In genomic region chr14:83894519-83894918, GRCh38 we compare ENCODE assay signal across 17 cellular contexts.
A peak's percentile ranks its signal among the peaks of the same experiment; 100 is the strongest.
DNase-seq lines count a peak whose midpoint lies in the region; ATAC-seq, FAIRE-seq and TF ChIP-seq lines count a peak whose summit lies in the region.
"Had no signal": no experiment of that assay in that cellular context is flagged by ENCODE, and none has a peak within 500 bp of the region (broad histone marks: within the 10 kb centered on the region; RNA-seq: fewer than 3 reads in every experiment).

No MANE protein-coding gene starts in this region.

- TF ChIP-seq POLR2A in H1 (IDR thresholded peaks at IDR 0.05; ENCODE audit: control extremely low read depth in 1 of 2, low read depth in 2 of 2, low read length in 2 of 2) = no peak
- no peak for TF ChIP-seq POLR2A in prostate gland (IDR thresholded peaks at IDR 0.05)

- H2BK5ac ChIP-seq in H1 (ENCODE audit: low read depth, low read length) = no peak overlapping the region

- H2BK120ac ChIP-seq in H1 (replicated peaks; ENCODE audit: low read depth, low read length) = no peak overlapping the region

- H4K8ac ChIP-seq in H1 (ENCODE audit: extremely low read depth, insufficient read depth, low read length) = no peak overlapping the region

- H3K9me2 ChIP-seq in GM23338 (ENCODE audit: insufficient read depth) = no peaks in the 10 kb centered on the region

- H3K23me2 ChIP-seq in H1 (ENCODE audit: low read depth, low read length) = no peaks in the 10 kb centered on the region

- peak overlapping the region; percentile 80 for H3K27ac Mint-ChIP-seq in GM23338
- H3K27ac Mint-ChIP-seq: CD4-positive, CD25-positive, alpha-beta regulatory T cell had no signal

- H3K18ac ChIP-seq in H1 (ENCODE audit: extremely low read depth, low read length) = no peak overlapping the region

- no peak overlapping the region for H2BK20ac ChIP-seq in H1 (ENCODE audit: low read length)

- no peaks in the 10 kb centered on the region for H3K36me3 Mint-ChIP-seq in GM23338 (ENCODE audit: low read depth)
- H3K36me3 Mint-ChIP-seq: CD4-positive, CD25-positive, alpha-beta regulatory T cell had no signal

- H3K4me3 Mint-ChIP-seq in GM23338 = peak overlapping the region; percentile 19; the same call in 1 of the 3 replicates
- H3K4me3 Mint-ChIP-seq: CD4-positive, CD25-positive, alpha-beta regulatory T cell had no signal

- WGBS in H1 (ENCODE audit: extremely low coverage in 1 of 2, insufficient coverage in 1 of 2, insufficient read length in 1 of 2, insufficient replicate concordance in 2 of 2, low coverage in 1 of 2, low lambda C conversion rate in 2 of 2, missing lambda C conversion rate in 1 of 2), 2 experiments = 76% methylated on average over 1 of the region's 1 CpG; no CpG with 5 or more reads in 1 of the 2 experiments
- 97% methylated on average over 1 of the region's 1 CpG for WGBS in prostate gland

- H4K91ac ChIP-seq in H1 (replicated peaks; ENCODE audit: insufficient read length, low read length) = no peak overlapping the region

- H4K20me1 ChIP-seq in GM23338 (replicated peaks; ENCODE audit: insufficient read depth) = no peaks in the 10 kb centered on the region
- H4K20me1 ChIP-seq in H1 (replicated peaks in 1 of 2; ENCODE audit: control insufficient read depth in 1 of 2, insufficient read depth in 2 of 2, low read length in 2 of 2) = no peaks in the 10 kb centered on the region
- H4K20me1 ChIP-seq: BLaER1 treated with 17β-estradiol and CSF1 and Interleukin-3, amounts not matched to agents 10 nM and 100 nM had no signal

- POLR2A ChIA-PET in H1 (lab: Charles Lee; ENCODE audit: partially characterized antibody) = no interaction called here

- no peak for TF ChIP-seq RAD21 in H1 (IDR thresholded peaks at IDR 0.05 in 1 of 2, conservative IDR thresholded peaks at IDR 0.05 in 1 of 2; ENCODE audit: low read depth in 2 of 2, low read length in 2 of 2)

- CTCF ChIA-PET in H1 (lab: Charles Lee; ENCODE audit: partially characterized antibody) = interaction anchor here (0.7 kb wide), 1 partner anchor 165 kb away, joined by 3 read pairs; no protein-coding TSS in a partner anchor

- H3K79me2 ChIP-seq in GM23338 (replicated peaks; ENCODE audit: insufficient read depth) = no peaks in the 10 kb centered on the region
- H3K79me2 ChIP-seq in H1 (ENCODE audit: control insufficient read depth in 1 of 2, insufficient read depth in 2 of 2, low read length in 2 of 2) = no peaks in the 10 kb centered on the region

- peak overlapping the region; percentile 57 for H3K4me2 ChIP-seq in GM23338
- H3K4me2 ChIP-seq in H1 (ENCODE audit: insufficient read depth in 1 of 2, low read depth in 2 of 2, low read length in 2 of 2) = peak overlapping the region; percentile 19; a peak in 2 of 4 replicates
- H3K4me2 ChIP-seq: BLaER1 treated with 17β-estradiol and CSF1 and Interleukin-3, amounts not matched to agents 10 nM and 100 nM had no signal

- DNase-seq in GM23338 (ENCODE audit: low spot score) (peak; percentile 41), SK-N-DZ (ENCODE audit: low spot score) (peak; percentile 39), H1 (ENCODE audit: low read depth in 1 of 2, low spot score in 2 of 2) (no peak), islet precursor cell (no peak), prostate gland (ENCODE audit: low spot score) (no peak), retina (no peak)
- DNase-seq: ACHN; CD4-positive, CD25-positive, alpha-beta regulatory T cell; DMS53; GF-D8; GM23248 had no signal

- no peaks in the 10 kb centered on the region for H3K9me3 Mint-ChIP-seq in GM23338

- H3K4me3 ChIP-seq in GM23338 (0 out of 2 replicates have a peak overlapping the region, but pooled peaks have one; percentile 1), HUES48 (ENCODE audit: low read depth, low read length) (peak overlapping the region; percentile 30; the same call in 1 of the 2 replicates), H1 (ENCODE audit: extremely low read depth in 1 of 4, insufficient read depth in 2 of 4, low read depth in 3 of 4, low read length in 4 of 4) (peak overlapping the region in 1 of 4 experiments; percentile 22; a peak in 1 of 8 replicates), prostate gland (no peak overlapping the region)
- H3K4me3 ChIP-seq: BLaER1 treated with 17β-estradiol and CSF1 and Interleukin-3, amounts not matched to agents 10 nM and 100 nM; GM23248 had no signal

- H2AFZ ChIP-seq in GM23338 (no peak overlapping the region), H1 (ENCODE audit: low read length) (no peak overlapping the region)
- H2AFZ ChIP-seq: GM23248 had no signal

- H2BK12ac ChIP-seq in H1 (ENCODE audit: low read depth, low read length) = no peak overlapping the region

- no peak overlapping the region for H3K14ac ChIP-seq in H1 (ENCODE audit: insufficient read length)

- no peak overlapping the region for H3K23ac ChIP-seq in H1 (ENCODE audit: insufficient read length)

- no peak overlapping the region for H2AK5ac ChIP-seq in H1 (ENCODE audit: low read depth, low read length)

- intact Hi-C loops in prostate gland (cut with DNase I) = no loop called here

- no peak for TF ChIP-seq EP300 in H1 (IDR thresholded peaks at IDR 0.05; ENCODE audit: borderline replicate concordance in 1 of 2, low read depth in 2 of 2, low read length in 2 of 2)

- no peaks in the 10 kb centered on the region for H3F3A ChIP-seq in GM23338 (replicated peaks; ENCODE audit: low read depth)

- FAIRE-seq in H1 (lab: Jason Lieb, UNC) = no peak
- FAIRE-seq: GM18507, HepG2 had no signal

- H3K56ac ChIP-seq in H1 (replicated peaks; ENCODE audit: insufficient read length, low read depth, low read length) = no peak overlapping the region

- peak; percentile 83 for ATAC-seq in GM23338
- no peak for ATAC-seq in HG02763 (IDR thresholded peaks at IDR 0.05; ENCODE audit: unreplicated experiment)
- ATAC-seq: HCT116, HepG2 had no signal

- peak overlapping the region; percentile 81 for H3K27ac ChIP-seq in GM23338 (ENCODE audit: low read depth)
- H3K27ac ChIP-seq in HUES48 (ENCODE audit: low read depth, low read length) = peak overlapping the region; percentile 87
- no peak overlapping the region for H3K27ac ChIP-seq in H1 (ENCODE audit: low read depth, low read length)
- no peak overlapping the region for H3K27ac ChIP-seq in prostate gland
- H3K27ac ChIP-seq: BLaER1 treated with 17β-estradiol and CSF1 and Interleukin-3, amounts not matched to agents 10 nM and 100 nM; GM23248 had no signal

- peaks cover 39% of the 10 kb centered on the region for H3K4me1 ChIP-seq in GM23338 (ENCODE audit: insufficient read depth)
- peaks cover 36% of the 10 kb centered on the region for H3K4me1 ChIP-seq in HUES48 (ENCODE audit: control insufficient read depth, insufficient read depth, low read length)
- H3K4me1 ChIP-seq in H1 (replicated peaks in 1 of 4; ENCODE audit: control insufficient read depth in 3 of 4, insufficient read depth in 4 of 4, low read length in 3 of 4) = peaks cover 0 to 15% (median 9%) of the 10 kb centered on the region in 4 experiments; a peak in 4 of 7 replicates
- H3K4me1 ChIP-seq in prostate gland (replicated peaks) = no peaks in the 10 kb centered on the region

- H3K27me3 ChIP-seq in GM23338 (ENCODE audit: insufficient read depth) (no peaks in the 10 kb centered on the region), HUES48 (ENCODE audit: control insufficient read depth, insufficient read depth, low read length) (no peaks in the 10 kb centered on the region), H1 (replicated peaks in 1 of 4; ENCODE audit: control insufficient read depth in 3 of 4, extremely low read depth in 1 of 4, insufficient read depth in 3 of 4, low read length in 3 of 4) (no peaks in the 10 kb centered on the region), prostate gland (replicated peaks; ENCODE audit: insufficient read depth) (no peaks in the 10 kb centered on the region)
- H3K27me3 ChIP-seq: BLaER1 treated with 17β-estradiol and CSF1 and Interleukin-3, amounts not matched to agents 10 nM and 100 nM had no signal

- TF ChIP-seq CTCF in GM23338 (conservative IDR thresholded peaks at IDR 0.05; ENCODE audit: low read depth in 2 of 2) = no peak
- TF ChIP-seq CTCF in H1 (IDR thresholded peaks at IDR 0.05; ENCODE audit: control extremely low read depth in 1 of 3, insufficient read depth in 1 of 3, low read depth in 1 of 3, low read length in 3 of 3) = no peak
- no peak for TF ChIP-seq CTCF in prostate gland (IDR thresholded peaks at IDR 0.05)

- H4K5ac ChIP-seq in H1 (ENCODE audit: insufficient read length, low read depth, low read length) = peak overlapping the region; percentile 0

- H3K9ac ChIP-seq in HUES48 (ENCODE audit: low read depth, low read length) = no peak overlapping the region
- no peak overlapping the region for H3K9ac ChIP-seq in H1 (replicated peaks in 1 of 4; ENCODE audit: extremely low read depth in 1 of 4, low read depth in 3 of 4, low read length in 3 of 4)
- H3K9ac ChIP-seq: BLaER1 treated with 17β-estradiol and CSF1 and Interleukin-3, amounts not matched to agents 10 nM and 100 nM; GM23248 had no signal

- H3K9me3 ChIP-seq in HUES48 (ENCODE audit: control insufficient read depth, insufficient read depth, low read length) (no peaks in the 10 kb centered on the region), H1 (ENCODE audit: insufficient read depth in 2 of 2, low read depth in 1 of 2, low read length in 1 of 2) (no peaks in the 10 kb centered on the region), prostate gland (no peaks in the 10 kb centered on the region)
- H3K9me3 ChIP-seq: BLaER1 treated with 17β-estradiol and CSF1 and Interleukin-3, amounts not matched to agents 10 nM and 100 nM had no signal

- H3K36me3 ChIP-seq in GM23338 (ENCODE audit: insufficient read depth) = no peaks in the 10 kb centered on the region
- H3K36me3 ChIP-seq in HUES48 (ENCODE audit: control insufficient read depth, insufficient read depth, low read length) = no peaks in the 10 kb centered on the region
- no peaks in the 10 kb centered on the region for H3K36me3 ChIP-seq in H1 (ENCODE audit: control insufficient read depth in 2 of 4, insufficient read depth in 4 of 4, low read length in 3 of 4)
- H3K36me3 ChIP-seq in prostate gland = no peaks in the 10 kb centered on the region
- H3K36me3 ChIP-seq: BLaER1 treated with 17β-estradiol and CSF1 and Interleukin-3, amounts not matched to agents 10 nM and 100 nM had no signal

- peaks cover 33% of the 10 kb centered on the region for H3K4me1 Mint-ChIP-seq in GM23338
- H3K4me1 Mint-ChIP-seq: CD4-positive, CD25-positive, alpha-beta regulatory T cell had no signal

- H3K27me3 Mint-ChIP-seq in GM23338 (ENCODE audit: insufficient read depth, low read depth, poor library complexity) = no peaks in the 10 kb centered on the region
- H3K27me3 Mint-ChIP-seq: CD4-positive, CD25-positive, alpha-beta regulatory T cell had no signal

- no peak overlapping the region for H2BK15ac ChIP-seq in H1 (ENCODE audit: low read length)

- H3K79me1 ChIP-seq in H1 (ENCODE audit: low read depth, low read length) = no peaks in the 10 kb centered on the region

- no peak overlapping the region for H3K4ac ChIP-seq in H1 (replicated peaks; ENCODE audit: insufficient read length, low read depth, low read length)

TF ChIP-seq in GM23338, 12 proteins besides CTCF, POLR2A, EP300 and RAD21 (continues in another document):
- peak; percentile 61; the same call in 1 of the 2 replicates for TF ChIP-seq NANOG (IDR thresholded peaks at IDR 0.05; ENCODE audit: borderline replicate concordance)
- no peak for TF ChIP-seq POLR2AphosphoS5 (IDR thresholded peaks at IDR 0.05; ENCODE audit: low read depth)

TF ChIP-seq in H1, 55 proteins besides CTCF, POLR2A, EP300 and RAD21 (continues in another document):
- no peak for TF ChIP-seq KDM1A (IDR thresholded peaks at IDR 0.05; ENCODE audit: borderline replicate concordance, low read length)
- TF ChIP-seq TAF7 (optimal IDR thresholded peaks at IDR 0.05; ENCODE audit: borderline replicate concordance, low read depth, low read length) = no peak

Comparison
In these comparisons a context has a peak if more than half of its experiments do, and no peak if none do; other contexts are left out.
1. DNase-seq: peak in GM23338 (single experiment) and SK-N-DZ (single experiment); none in H1 (0 of 2), islet precursor cell (single experiment), prostate gland (single experiment) and retina (single experiment).
2. H3K27ac ChIP-seq: peak in GM23338 (single experiment) and HUES48 (single experiment); none in H1 (single experiment) and prostate gland (0 of 2).
3. H3K4me3 ChIP-seq: peak in GM23338 (single experiment) and HUES48 (single experiment); none in prostate gland (0 of 2).